ENCODE assay signal across 8 cellular contexts in the genomic region with DNA sequence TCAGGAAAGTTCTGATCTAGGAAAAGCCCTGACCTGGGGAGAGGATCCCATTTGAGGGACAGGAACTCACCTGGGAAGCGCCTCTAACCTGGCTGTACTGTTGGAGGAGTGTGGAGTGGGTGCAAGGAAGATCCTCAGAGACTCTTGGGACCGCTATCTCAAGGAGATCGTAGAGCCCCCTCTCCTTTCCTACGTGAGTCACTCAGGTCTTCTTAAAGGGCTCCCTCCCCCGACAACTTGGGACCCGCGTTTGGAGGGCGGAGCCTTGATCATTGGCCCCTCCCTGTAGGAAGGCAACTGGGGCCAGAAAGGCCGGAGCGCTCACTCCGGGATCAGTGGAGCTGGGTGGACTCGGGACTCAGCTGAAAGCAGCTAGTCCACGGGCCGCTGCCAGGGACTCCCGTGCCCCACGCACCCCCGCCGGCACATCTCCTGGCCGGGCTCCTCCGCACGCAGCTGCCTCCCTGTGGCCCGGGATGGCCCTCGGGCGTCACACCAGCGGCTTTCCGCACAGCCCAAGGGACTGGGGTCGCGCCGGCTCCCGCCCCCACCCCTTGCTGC. TPM values are rescaled to one million over a fixed set of nuclear protein-coding genes. Genes with fewer than 3 reads are reported as not detected.
DNase-seq lines count a peak whose midpoint lies in the region; ATAC-seq and TF ChIP-seq lines count a peak whose summit lies in the region.

No MANE protein-coding gene starts in this region.

- no peaks in the 10 kb centered on the region for H3K27me3 Mint-ChIP-seq in activated CD4-positive, alpha-beta T cell treated with anti-CD3 and anti-CD28 coated beads, Interleukin-2, amount 10 ng/mL, durations not matched to agents 7 days and 5 days

- H3K36me3 Mint-ChIP-seq in activated CD4-positive, alpha-beta T cell treated with anti-CD3 and anti-CD28 coated beads, Interleukin-2, amount 10 ng/mL, durations not matched to agents 7 days and 5 days (ENCODE audit: low read depth): peaks cover 2% of the 10 kb centered on the region

- H3K9me3 ChIP-seq in ectodermal cell (ENCODE audit: control insufficient read depth, low read length) (no peaks in the 10 kb centered on the region), lower lobe of right lung (no peaks in the 10 kb centered on the region)

- peaks cover 11% of the 10 kb centered on the region for H3K4me1 ChIP-seq in ectodermal cell (ENCODE audit: control insufficient read depth, insufficient read depth, low read length)
- H3K4me1 ChIP-seq in lower lobe of right lung: peaks cover 20% of the 10 kb centered on the region

- no peaks in the 10 kb centered on the region for H3K27me3 ChIP-seq in ectodermal cell (ENCODE audit: control insufficient read depth, insufficient read depth, low read length, poor library complexity, severe bottlenecking)
- no peaks in the 10 kb centered on the region for H3K27me3 ChIP-seq in lower lobe of right lung (ENCODE audit: low read depth)

- peak overlapping the region; percentile 88 for H3K4me3 Mint-ChIP-seq in activated CD4-positive, alpha-beta T cell treated with anti-CD3 and anti-CD28 coated beads, Interleukin-2, amount 10 ng/mL, durations not matched to agents 7 days and 5 days

- peaks cover 16% of the 10 kb centered on the region for H3K36me3 ChIP-seq in ectodermal cell (ENCODE audit: control insufficient read depth, insufficient read depth, low read length)
- H3K36me3 ChIP-seq in lower lobe of right lung: peaks cover 32% of the 10 kb centered on the region

- peaks cover 20% of the 10 kb centered on the region for H3K4me1 Mint-ChIP-seq in activated CD4-positive, alpha-beta T cell treated with anti-CD3 and anti-CD28 coated beads, Interleukin-2, amount 10 ng/mL, durations not matched to agents 7 days and 5 days

- H3K4me3 ChIP-seq in ectodermal cell (ENCODE audit: insufficient read depth, low read depth, low read length) (peak overlapping the region; percentile 81), lower lobe of right lung (peak overlapping the region; percentile 100)

- no peak overlapping the region for H3K27ac Mint-ChIP-seq in activated CD4-positive, alpha-beta T cell treated with anti-CD3 and anti-CD28 coated beads, Interleukin-2, amount 10 ng/mL, durations not matched to agents 7 days and 5 days

- H3K27ac ChIP-seq in ectodermal cell (ENCODE audit: insufficient read depth, low read depth, low read length, poor library complexity, severe bottlenecking) (peak overlapping the region; percentile 77), lower lobe of right lung (peak overlapping the region; percentile 85)

- ATAC-seq in GM21619 (IDR thresholded peaks at IDR 0.05; ENCODE audit: unreplicated experiment): peak; percentile 17
- peak; percentile 58 to 72 for ATAC-seq in lower lobe of right lung
- no peak for ATAC-seq in GM21717 (IDR thresholded peaks at IDR 0.05; ENCODE audit: unreplicated experiment)

- POLR2A ChIA-PET in activated CD4-positive, alpha-beta T cell treated with anti-CD3 and anti-CD28 coated beads, Interleukin-2, amount 10 ng/mL, durations not matched to agents 7 days and 5 days (lab: Charles Lee): interaction anchor here (0.6 kb wide), 1 partner anchor 1938 kb away, joined by 4 read pairs; no protein-coding TSS in a partner anchor

- intact Hi-C loops in lower lobe of right lung (cut with DNase I): no loop called here

- WGBS in ectodermal cell, 2 experiments: 1 to 2% methylated on average over 30 of the region's 30 CpGs

- CTCF ChIA-PET in activated CD4-positive, alpha-beta T cell treated with anti-CD3 and anti-CD28 coated beads, Interleukin-2, amount 10 ng/mL, durations not matched to agents 7 days and 5 days (lab: Charles Lee): interaction anchor here (0.5 to 5.2 kb wide), 27 partner anchors 10 to 644 kb away, joined by 3 to 40 read pairs (median 5); a partner anchor contains a TSS

- no peaks in the 10 kb centered on the region for H3K9me3 Mint-ChIP-seq in activated CD4-positive, alpha-beta T cell treated with anti-CD3 and anti-CD28 coated beads, Interleukin-2, amount 10 ng/mL, durations not matched to agents 7 days and 5 days

- no peak for TF ChIP-seq CTCF in lower lobe of right lung (IDR thresholded peaks at IDR 0.05)

- DNase-seq in COLO668 (lab: John Stamatoyannopoulos, UW; ENCODE audit: unreplicated experiment): peak; percentile 37
- DNase-seq in M059J (ENCODE audit: low read depth): peak; percentile 62
- DNase-seq in activated CD4-positive, alpha-beta T cell treated with anti-CD3 and anti-CD28 coated beads, Interleukin-2, amount 10 ng/mL, durations not matched to agents 7 days and 5 days: peak; percentile 51
- DNase-seq in lower lobe of right lung: peak; percentile 67
- peak; percentile 34 to 59 for DNase-seq in stimulated activated CD8-positive, alpha-beta memory T cell treated with anti-CD3 and anti-CD28 coated beads, Interleukin-2, amount 100 ng/mL, for 48 hours (ENCODE audit: low read depth in 2 of 2)

RNA-seq across cellular contexts. Expression of a gene that starts 0.5 kb away (rescaled TPM):
- total RNA-seq in M059J (2014; rRNA removed; shearing (Covaris generic)): 15.2 and 21.3 TPM in 2 replicates
- 10 to 100 TPM; 41.3 to 45.7 TPM for total RNA-seq in activated CD4-positive, alpha-beta T cell treated with anti-CD3 and anti-CD28 coated beads, Interleukin-2, amount 10 ng/mL, durations not matched to agents 7 days and 5 days
- polyA plus RNA-seq in ectodermal cell (2013, experiment 1 of 4): 53.9 TPM
- polyA plus RNA-seq in ectodermal cell (2013, experiment 2 of 4): 53.0 TPM
- polyA plus RNA-seq in ectodermal cell (2013, experiment 3 of 4): 44.9 TPM
- polyA plus RNA-seq in ectodermal cell (2013, experiment 4 of 4): 51.1 TPM
- 20.8 TPM for total RNA-seq in lower lobe of right lung

RNA-seq across cellular contexts. Expression of a gene that starts 13.2 kb away (rescaled TPM):
- total RNA-seq in M059J (2014; rRNA removed; shearing (Covaris generic)): not detected in 2 replicates
- total RNA-seq in activated CD4-positive, alpha-beta T cell treated with anti-CD3 and anti-CD28 coated beads, Interleukin-2, amount 10 ng/mL, durations not matched to agents 7 days and 5 days: under 1 TPM; 0.32 to 0.33 TPM
- polyA plus RNA-seq in ectodermal cell (2013, experiment 1 of 4): not detected
- polyA plus RNA-seq in ectodermal cell (2013, experiment 2 of 4): not detected
- not detected for polyA plus RNA-seq in ectodermal cell (2013, experiment 3 of 4)
- 0.41 TPM for polyA plus RNA-seq in ectodermal cell (2013, experiment 4 of 4)
- not detected for total RNA-seq in lower lobe of right lung

RNA-seq across cellular contexts. Expression of a gene that starts 25.3 kb away (rescaled TPM):
- total RNA-seq in M059J (2014; rRNA removed; shearing (Covaris generic)): 147 and 314 TPM in 2 replicates
- total RNA-seq in activated CD4-positive, alpha-beta T cell treated with anti-CD3 and anti-CD28 coated beads, Interleukin-2, amount 10 ng/mL, durations not matched to agents 7 days and 5 days: 100 to 1,000 TPM; 150 to 157 TPM
- 226 TPM for polyA plus RNA-seq in ectodermal cell (2013, experiment 1 of 4)
- polyA plus RNA-seq in ectodermal cell (2013, experiment 2 of 4): 246 TPM
- polyA plus RNA-seq in ectodermal cell (2013, experiment 3 of 4): 229 TPM
- polyA plus RNA-seq in ectodermal cell (2013, experiment 4 of 4): 233 TPM
- total RNA-seq in lower lobe of right lung: 121 TPM

RNA-seq across cellular contexts. Expression of a gene that starts 27.9 kb away (rescaled TPM):
- total RNA-seq in M059J (2014; rRNA removed; shearing (Covaris generic)): 3.8 and 5.2 TPM in 2 replicates
- total RNA-seq in activated CD4-positive, alpha-beta T cell treated with anti-CD3 and anti-CD28 coated beads, Interleukin-2, amount 10 ng/mL, durations not matched to agents 7 days and 5 days: 1 to 10 TPM; 7.9 to 8.6 TPM
- polyA plus RNA-seq in ectodermal cell (2013, experiment 1 of 4): 26.0 TPM
- polyA plus RNA-seq in ectodermal cell (2013, experiment 2 of 4): 29.7 TPM
- 18.8 TPM for polyA plus RNA-seq in ectodermal cell (2013, experiment 3 of 4)
- polyA plus RNA-seq in ectodermal cell (2013, experiment 4 of 4): 24.8 TPM
- 1.0 TPM for total RNA-seq in lower lobe of right lung

RNA-seq across cellular contexts. Expression of a gene that starts 39.6 kb away (rescaled TPM):
- 17.0 and 33.1 TPM in 2 replicates for total RNA-seq in M059J (2014; rRNA removed; shearing (Covaris generic))
- total RNA-seq in activated CD4-positive, alpha-beta T cell treated with anti-CD3 and anti-CD28 coated beads, Interleukin-2, amount 10 ng/mL, durations not matched to agents 7 days and 5 days: 1 to 10 TPM in 1 of 2 experiments, under 1 TPM in 1; 0.52 to 1.3 TPM
- 28.0 TPM for polyA plus RNA-seq in ectodermal cell (2013, experiment 1 of 4)
- polyA plus RNA-seq in ectodermal cell (2013, experiment 2 of 4): 22.4 TPM
- 17.2 TPM for polyA plus RNA-seq in ectodermal cell (2013, experiment 3 of 4)
- 22.3 TPM for polyA plus RNA-seq in ectodermal cell (2013, experiment 4 of 4)
- 2.6 TPM for total RNA-seq in lower lobe of right lung
